ENCODE assay signal across 28 cellular contexts in the genomic region with DNA sequence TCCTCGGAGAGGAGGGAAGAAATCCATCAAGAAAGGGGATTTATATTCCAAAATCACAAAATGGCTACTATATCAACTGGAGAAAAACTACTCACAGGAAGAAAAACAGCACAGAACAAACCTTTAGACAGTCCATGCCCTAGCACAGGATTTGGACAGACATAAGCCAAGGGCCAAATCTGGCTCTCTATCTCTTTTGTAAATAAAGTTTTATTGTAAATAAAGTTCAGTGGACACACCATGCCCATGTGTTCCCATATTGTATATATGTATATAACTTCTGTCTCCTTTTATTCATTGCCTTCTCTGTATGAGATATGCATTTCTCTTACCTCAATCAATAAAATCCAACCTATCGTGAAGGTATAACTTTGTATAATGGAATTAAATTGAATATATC.
"Had no signal": no experiment of that assay in that cellular context is flagged by ENCODE, and none has a peak within 500 bp of the region (broad histone marks: within the 10 kb centered on the region; RNA-seq: fewer than 3 reads in every experiment).

No MANE protein-coding gene starts in this region.

- H3K9me3 ChIP-seq: left lung, lower lobe of right lung, pancreas, prostate gland, sigmoid colon, spleen, tibial nerve, uterus had no signal

- H3K9me3 Mint-ChIP-seq: naive thymus-derived CD8-positive, alpha-beta T cell; nephron; neural crest cell; stimulated activated memory B cell treated with anti-CD40 and anti-IgM and Interleukin-4, amounts not matched to agents 10 μg/mL and 1 μg/mL and 100 μg/mL, for 72 hours; stimulated activated naive CD8-positive, alpha-beta T cell treated with anti-CD3 and anti-CD28 coated beads, Interleukin-15, amount 100 ng/mL, for 72 hours; type B pancreatic cell had no signal

- H3K4me1 Mint-ChIP-seq: immature natural killer cell; neural crest cell; stimulated activated memory B cell treated with anti-CD40 and anti-IgM and Interleukin-4, amounts not matched to agents 10 μg/mL and 1 μg/mL and 100 μg/mL, for 72 hours; stimulated activated naive CD8-positive, alpha-beta T cell treated with anti-CD3 and anti-CD28 coated beads, Interleukin-15, amount 100 ng/mL, for 72 hours had no signal

- FAIRE-seq: kidney, pancreas, small intestine had no signal

- DNase-seq: hypothalamus; immature natural killer cell; kidney; left colon; left lung; lower lobe of right lung; mammary epithelial cell; mesenchymal stem cell; naive thymus-derived CD8-positive, alpha-beta T cell; nucleus accumbens; posterior cingulate gyrus; retina; right cardiac atrium; sigmoid colon; small intestine; spleen; stimulated activated CD4-positive, alpha-beta T cell treated with anti-CD3 and anti-CD28 coated beads, Interleukin-4, amount 100 ng/mL, for 24 hours; stimulated activated naive CD4-positive, alpha-beta T cell treated with Interleukin-2 at 50 U/mL for 16 hours; stimulated activated naive CD8-positive, alpha-beta T cell treated with anti-CD3 and anti-CD28 coated beads, Interleukin-15, amount 100 ng/mL, for 72 hours; substantia nigra; uterus had no signal

- H3K36me3 ChIP-seq: left lung, lower lobe of right lung, pancreas, prostate gland, sigmoid colon, spleen, tibial nerve, uterus had no signal

- H3K4me3 Mint-ChIP-seq: immature natural killer cell; naive thymus-derived CD8-positive, alpha-beta T cell; nephron; neural crest cell; stimulated activated memory B cell treated with anti-CD40 and anti-IgM and Interleukin-4, amounts not matched to agents 10 μg/mL and 1 μg/mL and 100 μg/mL, for 72 hours; stimulated activated naive CD8-positive, alpha-beta T cell treated with anti-CD3 and anti-CD28 coated beads, Interleukin-15, amount 100 ng/mL, for 72 hours; type B pancreatic cell had no signal

- H3K4me3 ChIP-seq: left lung, lower lobe of right lung, pancreas, prostate gland, sigmoid colon, spleen, tibial nerve, uterus had no signal

- ATAC-seq: left colon; left lung; lower lobe of right lung; naive thymus-derived CD8-positive, alpha-beta T cell; pancreas; right cardiac atrium; stimulated activated memory B cell treated with anti-CD40 and anti-IgM and Interleukin-4, amounts not matched to agents 10 μg/mL and 1 μg/mL and 100 μg/mL, for 72 hours; stimulated activated naive CD8-positive, alpha-beta T cell treated with anti-CD3 and anti-CD28 coated beads, Interleukin-15, amount 100 ng/mL, for 72 hours had no signal

- H3K36me3 Mint-ChIP-seq: immature natural killer cell; naive thymus-derived CD8-positive, alpha-beta T cell; stimulated activated memory B cell treated with anti-CD40 and anti-IgM and Interleukin-4, amounts not matched to agents 10 μg/mL and 1 μg/mL and 100 μg/mL, for 72 hours; type B pancreatic cell had no signal

- H3K27me3 Mint-ChIP-seq: naive thymus-derived CD8-positive, alpha-beta T cell; stimulated activated memory B cell treated with anti-CD40 and anti-IgM and Interleukin-4, amounts not matched to agents 10 μg/mL and 1 μg/mL and 100 μg/mL, for 72 hours; stimulated activated naive CD8-positive, alpha-beta T cell treated with anti-CD3 and anti-CD28 coated beads, Interleukin-15, amount 100 ng/mL, for 72 hours; type B pancreatic cell had no signal

- H3K4me1 ChIP-seq: left lung, lower lobe of right lung, pancreas, prostate gland, sigmoid colon, uterus had no signal

- H3K27ac Mint-ChIP-seq: immature natural killer cell; naive thymus-derived CD8-positive, alpha-beta T cell; nephron; stimulated activated memory B cell treated with anti-CD40 and anti-IgM and Interleukin-4, amounts not matched to agents 10 μg/mL and 1 μg/mL and 100 μg/mL, for 72 hours; stimulated activated naive CD8-positive, alpha-beta T cell treated with anti-CD3 and anti-CD28 coated beads, Interleukin-15, amount 100 ng/mL, for 72 hours; type B pancreatic cell had no signal

- H3K27me3 ChIP-seq: left lung, pancreas, sigmoid colon, spleen, tibial nerve, uterus had no signal

- H3K27ac ChIP-seq: left lung, lower lobe of right lung, pancreas, prostate gland, sigmoid colon, spleen, tibial nerve, uterus had no signal
